Comparison of ENCODE assay signal across 6 cellular contexts in the genomic region with DNA sequence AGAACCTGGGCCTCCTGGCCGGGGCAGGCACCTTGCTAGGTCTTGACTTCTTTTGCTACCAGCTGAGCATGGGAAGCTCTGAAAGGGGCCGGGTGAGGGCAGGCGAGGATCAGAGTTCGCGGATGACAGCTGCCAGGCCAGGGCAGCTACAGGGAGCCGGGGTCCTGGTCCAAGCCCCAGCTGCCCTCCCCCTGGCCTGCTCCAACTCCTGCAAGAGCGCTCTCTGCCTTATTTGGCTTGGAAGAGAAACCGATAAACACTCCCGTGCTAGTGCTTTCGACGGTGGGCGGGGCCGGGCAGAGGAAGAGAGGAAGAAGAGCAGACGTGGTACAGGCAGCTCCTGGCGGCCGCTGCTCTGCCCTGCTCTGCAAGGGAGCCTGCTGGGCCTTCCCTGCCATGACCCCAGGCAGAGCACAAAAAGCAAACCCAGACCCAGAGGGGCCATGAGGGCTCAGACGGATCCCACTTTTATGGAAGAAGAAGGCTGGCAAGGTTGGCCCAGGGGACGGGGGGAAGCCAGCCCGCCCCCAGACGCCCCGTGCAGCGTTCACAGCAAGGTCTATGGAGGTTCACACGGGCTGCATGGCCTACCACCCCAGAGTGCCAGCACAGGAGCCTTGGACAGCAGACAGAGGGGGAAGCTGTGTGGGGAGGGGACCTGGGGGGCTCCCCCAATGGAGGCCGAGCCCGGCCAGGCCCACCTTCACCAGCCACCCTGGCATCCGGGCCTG. TPM values are rescaled to one million over a fixed set of nuclear protein-coding genes. Genes with fewer than 3 reads are reported as not detected.
DNase-seq lines count a peak whose midpoint lies in the region; ATAC-seq and TF ChIP-seq lines count a peak whose summit lies in the region.

No MANE protein-coding gene starts in this region.

- no peak overlapping the region for H3K27ac ChIP-seq in SJCRH30

- no peaks in the 10 kb centered on the region for H3K36me3 ChIP-seq in SJCRH30

- no peak for ATAC-seq in GM19023 (IDR thresholded peaks at IDR 0.05; ENCODE audit: unreplicated experiment)

- peaks cover 3% of the 10 kb centered on the region for H3K36me3 Mint-ChIP-seq in chondrocyte (ENCODE audit: low read depth)

- no peak overlapping the region for H3K4me3 Mint-ChIP-seq in chondrocyte (ENCODE audit: unreplicated experiment)

- H3K4me1 Mint-ChIP-seq in chondrocyte (ENCODE audit: low read depth), result peaks cover 38% of the 10 kb centered on the region

- H3K27ac Mint-ChIP-seq in chondrocyte (ENCODE audit: unreplicated experiment), result peak overlapping the region; percentile 84

- no peaks in the 10 kb centered on the region for H3K27me3 Mint-ChIP-seq in chondrocyte (ENCODE audit: low read depth)

- no peak overlapping the region for H3K4me3 ChIP-seq in SJCRH30

- no peaks in the 10 kb centered on the region for H3K27me3 ChIP-seq in SJCRH30

- in situ Hi-C loops in G401 (cut with HindIII; ENCODE audit: low sequenced_read_pairs), result loop anchor here (10.0 kb wide), 1 partner anchor 85 kb away; no protein-coding TSS in a partner anchor

- no peaks in the 10 kb centered on the region for H3K9me3 Mint-ChIP-seq in chondrocyte (ENCODE audit: low read depth)

- peak; percentile 56 to 60 for DNase-seq in SJCRH30
- DNase-seq in chondrocyte (ENCODE audit: low spot score), result no peak
- peak; percentile 30 to 37 for DNase-seq in stimulated activated CD4-positive, alpha-beta T cell treated with anti-CD3 and anti-CD28 coated beads, Interleukin-15, amount 100 ng/mL, for 1 hour (ENCODE audit: low read depth in 1 of 2, low spot score in 1 of 2)
- DNase-seq in G401 (ENCODE audit: low spot score), result no peak
- DNase-seq in activated gamma-delta T cell treated with Interleukin-2 at 50 U/mL for 16 hours, result no peak

- no peak for TF ChIP-seq CTCF in chondrocyte (IDR thresholded peaks at IDR 0.05)

- no peaks in the 10 kb centered on the region for H3K9me3 ChIP-seq in SJCRH30 (replicated peaks)

- peaks cover 18% of the 10 kb centered on the region for H3K4me1 ChIP-seq in SJCRH30

RNA-seq across cellular contexts. Expression of gene PIEZO1, which starts 25.6 kb away (rescaled TPM):
- total RNA-seq in SJCRH30 (2014; rRNA removed; shearing (Covaris generic)), result 23.8 and 28.1 TPM in 2 replicates
- 134 to 209 TPM (median 208 TPM) in 3 replicates for total RNA-seq in chondrocyte
- 69.8 and 75.6 TPM in 2 replicates for total RNA-seq in G401 (2014; rRNA removed; shearing (Covaris generic))

RNA-seq across cellular contexts. Expression of gene CDT1, which starts 44.2 kb away (rescaled TPM):
- total RNA-seq in SJCRH30 (2014; rRNA removed; shearing (Covaris generic)), result 24.3 and 27.2 TPM in 2 replicates
- total RNA-seq in chondrocyte, result 2.9 to 11.7 TPM (median 3.7 TPM) in 3 replicates
- 32.8 and 36.6 TPM in 2 replicates for total RNA-seq in G401 (2014; rRNA removed; shearing (Covaris generic))

RNA-seq across cellular contexts. Expression of gene APRT, which starts 52.3 kb away (rescaled TPM):
- 43.4 and 46.5 TPM in 2 replicates for total RNA-seq in SJCRH30 (2014; rRNA removed; shearing (Covaris generic))
- total RNA-seq in chondrocyte, result 68.8 to 90.2 TPM (median 70.7 TPM) in 3 replicates
- 266 and 349 TPM in 2 replicates for total RNA-seq in G401 (2014; rRNA removed; shearing (Covaris generic))

RNA-seq across cellular contexts. Expression of gene CTU2, which starts 53.1 kb away (rescaled TPM):
- total RNA-seq in SJCRH30 (2014; rRNA removed; shearing (Covaris generic)), result 10.3 and 11.5 TPM in 2 replicates
- total RNA-seq in chondrocyte, result 20.7 to 37.1 TPM (median 24.1 TPM) in 3 replicates
- 14.7 and 21.8 TPM in 2 replicates for total RNA-seq in G401 (2014; rRNA removed; shearing (Covaris generic))

RNA-seq across cellular contexts. Expression of gene RNF166, which starts 53.2 kb away (rescaled TPM):
- 10.4 and 10.7 TPM in 2 replicates for total RNA-seq in SJCRH30 (2014; rRNA removed; shearing (Covaris generic))
- total RNA-seq in chondrocyte, result 12.8 to 15.5 TPM (median 14.3 TPM) in 3 replicates
- total RNA-seq in G401 (2014; rRNA removed; shearing (Covaris generic)), result 22.3 and 31.3 TPM in 2 replicates

Comparison
In these comparisons a context has a peak if more than half of its experiments do, and no peak if none do; other contexts are left out.
1. DNase-seq: peak in SJCRH30 (2 of 2) and stimulated activated CD4-positive, alpha-beta T cell treated with anti-CD3 and anti-CD28 coated beads, Interleukin-15, amount 100 ng/mL, for 1 hour (2 of 2); none in chondrocyte (single experiment), G401 (single experiment) and activated gamma-delta T cell treated with Interleukin-2 at 50 U/mL for 16 hours (single experiment).